35 cellular contexts compared by ENCODE assay signal in genomic region chr22:22698263-22698750, GRCh38. TPM values are rescaled to one million over a fixed set of nuclear protein-coding genes. Genes with fewer than 3 reads are reported as not detected.
DNase-seq lines count a peak whose midpoint lies in the region; ATAC-seq, FAIRE-seq and TF ChIP-seq lines count a peak whose summit lies in the region.
"Had no signal": no experiment of that assay in that cellular context is flagged by ENCODE, and none has a peak within 500 bp of the region (broad histone marks: within the 10 kb centered on the region; RNA-seq: fewer than 3 reads in every experiment).

No MANE protein-coding gene starts in this region.

- no peaks in the 10 kb centered on the region for H3K9me3 ChIP-seq in DOHH2 (ENCODE audit: control insufficient read depth, insufficient read depth, low read length)
- no peaks in the 10 kb centered on the region for H3K9me3 ChIP-seq in neural progenitor cell (ENCODE audit: low read depth)
- H3K9me3 ChIP-seq: gastrocnemius medialis, suprapubic skin, upper lobe of left lung had no signal

- FAIRE-seq in GM18507 (lab: Jason Lieb, UNC): peak; percentile 95
- FAIRE-seq: bronchial epithelial cell had no signal

- H3K27me3 ChIP-seq in DOHH2 (ENCODE audit: control insufficient read depth, low read length) (no peaks in the 10 kb centered on the region), neural progenitor cell (peaks cover 96% of the 10 kb centered on the region)
- H3K27me3 ChIP-seq: gastrocnemius medialis, hepatocyte, upper lobe of left lung had no signal

- DNase-seq in GM18507 (ENCODE audit: extremely low spot score, insufficient read length, low read depth) (no peak), RPMI8226 (peak; percentile 37), mesenteric fat pad (ENCODE audit: low spot score) (peak; percentile 45), neural progenitor cell (ENCODE audit: low spot score) (no peak)
- DNase-seq: activated CD8-positive, alpha-beta T cell treated with anti-CD3 and anti-CD28 coated beads, Interleukin-2, amount 10 ng/mL, durations not matched to agents 7 days and 5 days; activated naive CD8-positive, alpha-beta T cell treated with anti-CD3 and anti-CD28 coated beads, Interleukin-2, amount 10 ng/mL, durations not matched to agents 7 days and 5 days; aorta; CD4-positive, CD25-positive, alpha-beta regulatory T cell; DMS79 treated with DMSO at 0.1 percent for 48 hours; gastrocnemius medialis; GF-D8; HCEC 1CT; left cardiac atrium; NCI-H146; NCI-H446; NCI-H748 treated with DMSO at 0.1 percent for 48 hours; stimulated activated CD4-positive, alpha-beta T cell treated with anti-CD3 and anti-CD28 coated beads, Interleukin-4, amount 100 ng/mL, for 24 hours had no signal

- H3K27ac Mint-ChIP-seq in neural progenitor cell: no peak overlapping the region
- H3K27ac Mint-ChIP-seq: activated CD8-positive, alpha-beta T cell treated with anti-CD3 and anti-CD28 coated beads, Interleukin-2, amount 10 ng/mL, durations not matched to agents 7 days and 5 days; activated naive CD8-positive, alpha-beta T cell treated with anti-CD3 and anti-CD28 coated beads, Interleukin-2, amount 10 ng/mL, durations not matched to agents 7 days and 5 days; activated T-helper 2 cell treated with anti-CD3 and anti-CD28 coated beads, Interferon-gamma antibody, Interleukin-2, Interleukin-4, amounts not matched to agents 10 μg/mL and 5 μg/mL and 100 μg/mL, durations not matched to agents 14 hours and 24 hours and 36 hours had no signal

- no peaks in the 10 kb centered on the region for H3K9me3 Mint-ChIP-seq in neural progenitor cell
- H3K9me3 Mint-ChIP-seq: activated naive CD8-positive, alpha-beta T cell treated with anti-CD3 and anti-CD28 coated beads, Interleukin-2, amount 10 ng/mL, durations not matched to agents 7 days and 5 days; activated T-helper 2 cell treated with anti-CD3 and anti-CD28 coated beads, Interferon-gamma antibody, Interleukin-2, Interleukin-4, amounts not matched to agents 10 μg/mL and 5 μg/mL and 100 μg/mL, durations not matched to agents 14 hours and 24 hours and 36 hours; CD4-positive, CD25-positive, alpha-beta regulatory T cell; nephron had no signal

- H3K4me3 Mint-ChIP-seq in neural progenitor cell: no peak overlapping the region
- H3K4me3 Mint-ChIP-seq: activated CD8-positive, alpha-beta T cell treated with anti-CD3 and anti-CD28 coated beads, Interleukin-2, amount 10 ng/mL, durations not matched to agents 7 days and 5 days; activated naive CD8-positive, alpha-beta T cell treated with anti-CD3 and anti-CD28 coated beads, Interleukin-2, amount 10 ng/mL, durations not matched to agents 7 days and 5 days; CD4-positive, CD25-positive, alpha-beta regulatory T cell; nephron had no signal

- H3K79me2 ChIP-seq in DOHH2 (ENCODE audit: control insufficient read depth, low read length) (peaks cover 3% of the 10 kb centered on the region; the same call in 1 of the 2 replicates), neural progenitor cell (ENCODE audit: low read depth) (no peaks in the 10 kb centered on the region)
- H3K79me2 ChIP-seq: hepatocyte had no signal

- H3K36me3 ChIP-seq in DOHH2 (ENCODE audit: control insufficient read depth, low read length): no peaks in the 10 kb centered on the region; the same call in 1 of the 2 replicates
- no peaks in the 10 kb centered on the region for H3K36me3 ChIP-seq in neural progenitor cell
- H3K36me3 ChIP-seq: gastrocnemius medialis, suprapubic skin, upper lobe of left lung had no signal

- TF ChIP-seq CTCF in DOHH2 (IDR thresholded peaks at IDR 0.05; ENCODE audit: low read depth, low read length, poor library complexity, severe bottlenecking) (no peak), neural progenitor cell (IDR thresholded peaks at IDR 0.05) (no peak)

- peak overlapping the region; percentile 78 for H3K4me2 ChIP-seq in DOHH2 (ENCODE audit: low read length)
- H3K4me2 ChIP-seq in neural progenitor cell: no peak overlapping the region
- H3K4me2 ChIP-seq: hepatocyte had no signal

- no peak overlapping the region for H2AFZ ChIP-seq in neural progenitor cell (replicated peaks)
- H2AFZ ChIP-seq: hepatocyte had no signal

- no peak for ATAC-seq in GM21576 (IDR thresholded peaks at IDR 0.05; ENCODE audit: unreplicated experiment)
- ATAC-seq in GM18867 (IDR thresholded peaks at IDR 0.05; ENCODE audit: unreplicated experiment): no peak
- ATAC-seq: activated CD4-positive, CD25-positive, alpha-beta regulatory T cell treated with anti-CD3 and anti-CD28 coated beads, Interleukin-2, amount 50 U/mL, for 24 hours; activated CD8-positive, alpha-beta T cell treated with anti-CD3 and anti-CD28 coated beads, Interleukin-2, amount 10 ng/mL, durations not matched to agents 7 days and 5 days; gastrocnemius medialis; left cardiac atrium had no signal

- H4K20me1 ChIP-seq in DOHH2 (ENCODE audit: control insufficient read depth, insufficient read depth, low read depth, low read length) (no peaks in the 10 kb centered on the region), neural progenitor cell (ENCODE audit: low read depth) (no peaks in the 10 kb centered on the region)

- peak overlapping the region; percentile 90 for H3K27ac ChIP-seq in DOHH2 (ENCODE audit: low read depth, low read length)
- no peak overlapping the region for H3K27ac ChIP-seq in neural progenitor cell
- H3K27ac ChIP-seq: gastrocnemius medialis, hepatocyte, RWPE1, suprapubic skin, upper lobe of left lung had no signal

- H3K9me2 ChIP-seq in DOHH2 (replicated peaks; ENCODE audit: control insufficient read depth, low read length): no peaks in the 10 kb centered on the region

- H3K27me3 Mint-ChIP-seq in neural progenitor cell (ENCODE audit: insufficient read depth, low read depth): peaks cover 3% of the 10 kb centered on the region

- H3F3A ChIP-seq in DOHH2 (ENCODE audit: control insufficient read depth, insufficient read depth) (peaks cover 30% of the 10 kb centered on the region), neural progenitor cell (ENCODE audit: low read depth) (no peaks in the 10 kb centered on the region)

- H3K4me1 ChIP-seq in DOHH2 (ENCODE audit: control insufficient read depth, low read length) (peaks cover 100% of the 10 kb centered on the region), neural progenitor cell (no peaks in the 10 kb centered on the region)
- H3K4me1 ChIP-seq: gastrocnemius medialis, suprapubic skin had no signal

- H3K36me3 Mint-ChIP-seq in neural progenitor cell: no peaks in the 10 kb centered on the region
- H3K36me3 Mint-ChIP-seq: activated naive CD8-positive, alpha-beta T cell treated with anti-CD3 and anti-CD28 coated beads, Interleukin-2, amount 10 ng/mL, durations not matched to agents 7 days and 5 days; CD4-positive, CD25-positive, alpha-beta regulatory T cell had no signal

- no peak overlapping the region for H3K9ac ChIP-seq in neural progenitor cell

- no peaks in the 10 kb centered on the region for H3K4me1 Mint-ChIP-seq in neural progenitor cell

- H3K4me3 ChIP-seq in DOHH2 (ENCODE audit: low read length): peak overlapping the region; percentile 70
- H3K4me3 ChIP-seq in neural progenitor cell: no peak overlapping the region
- H3K4me3 ChIP-seq: gastrocnemius medialis, hepatocyte, suprapubic skin, upper lobe of left lung had no signal

RNA-seq across cellular contexts. Expression of gene GGTLC2, which starts 53.9 kb away (rescaled TPM):
- not detected for total RNA-seq in mesenteric fat pad
- not detected in 2 replicates for total RNA-seq in neural progenitor cell (ENCODE audit: low replicate concordance)
- total RNA-seq: activated CD8-positive, alpha-beta T cell treated with anti-CD3 and anti-CD28 coated beads, Interleukin-2, amount 10 ng/mL, durations not matched to agents 7 days and 5 days; activated naive CD8-positive, alpha-beta T cell treated with anti-CD3 and anti-CD28 coated beads, Interleukin-2, amount 10 ng/mL, durations not matched to agents 7 days and 5 days; activated T-helper 2 cell treated with anti-CD3 and anti-CD28 coated beads, Interferon-gamma antibody, Interleukin-2, Interleukin-4, amounts not matched to agents 10 μg/mL and 5 μg/mL and 100 μg/mL, durations not matched to agents 14 hours and 24 hours and 36 hours; aorta; bronchial epithelial cell; CD4-positive, CD25-positive, alpha-beta regulatory T cell; fibroblast of lung; gastrocnemius medialis; left cardiac atrium; lung microvascular endothelial cell; mucosa of gallbladder; osteoblast; pulmonary artery endothelial cell; SK-MEL-5; suprapubic skin; T-helper 1 cell treated with Interleukin-12 subunit alpha and Interleukin-12 subunit beta and Interleukin-4 antibody, amounts not matched to agents 30 ng/mL and 1 ng/mL, for 36 hours had no signal

Comparison
In these comparisons a context has a peak if more than half of its experiments do, and no peak if none do; other contexts are left out.
1. DNase-seq: peak in RPMI8226 (single experiment) and mesenteric fat pad (single experiment); none in GM18507 (single experiment) and neural progenitor cell (single experiment).